Comparison of ENCODE assay signal across 12 cellular contexts in genomic region chr15:74655424-74655823, GRCh38. TPM values are rescaled to one million over a fixed set of nuclear protein-coding genes. Genes with fewer than 3 reads are reported as not detected.
A peak's percentile ranks its signal among the peaks of the same experiment; 100 is the strongest.
DNase-seq lines count a peak whose midpoint lies in the region; TF ChIP-seq lines count a peak whose summit lies in the region.
"Had no signal": no experiment of that assay in that cellular context is flagged by ENCODE, and none has a peak within 500 bp of the region (broad histone marks: within the 10 kb centered on the region; RNA-seq: fewer than 3 reads in every experiment).

No MANE protein-coding gene starts in this region.

- H3K27ac Mint-ChIP-seq in T-helper 1 cell treated with Interleukin-12 subunit alpha and Interleukin-12 subunit beta and Interleukin-4 antibody, amounts not matched to agents 30 μg/mL and 1 μg/mL, for 36 hours, result peak overlapping the region; percentile 9
- peak overlapping the region; percentile 99 for H3K27ac Mint-ChIP-seq in glutamatergic neuron (ENCODE audit: unreplicated experiment)

- POLR2A ChIA-PET in HEK293 (lab: Yijun Ruan, JAX), result no interaction called here

- H3K36me3 Mint-ChIP-seq in T-helper 1 cell treated with Interleukin-12 subunit alpha and Interleukin-12 subunit beta and Interleukin-4 antibody, amounts not matched to agents 30 μg/mL and 1 μg/mL, for 36 hours (ENCODE audit: low read depth), result peaks cover 8% of the 10 kb centered on the region
- no peaks in the 10 kb centered on the region for H3K36me3 Mint-ChIP-seq in glutamatergic neuron (ENCODE audit: unreplicated experiment)

- CTCF ChIA-PET in HEK293 (lab: Yijun Ruan, JAX), result interaction anchor here (1.3 to 16.2 kb wide), 3 partner anchors 21 to 246 kb away, joined by 4 to 200 read pairs (median 7); no protein-coding TSS in a partner anchor

- TF ChIP-seq CTCF in HEK293 (tag by site-specific recombination; IDR thresholded peaks at IDR 0.05) (no peak), glutamatergic neuron (IDR thresholded peaks at IDR 0.05; ENCODE audit: partially characterized antibody, unreplicated experiment) (no peak)

- no peak overlapping the region for H3K4me3 ChIP-seq in HEK293 (ENCODE audit: low read depth, low read length)
- H3K4me3 ChIP-seq: breast epithelium, uterus had no signal

- H3K9me3 ChIP-seq in HEK293 (ENCODE audit: control insufficient read depth, insufficient read depth, low read depth, low read length), result no peaks in the 10 kb centered on the region
- H3K9me3 ChIP-seq: breast epithelium, uterus had no signal

- H3K4me3 Mint-ChIP-seq in T-helper 1 cell treated with Interleukin-12 subunit alpha and Interleukin-12 subunit beta and Interleukin-4 antibody, amounts not matched to agents 30 μg/mL and 1 μg/mL, for 36 hours, result no peak overlapping the region
- H3K4me3 Mint-ChIP-seq in glutamatergic neuron (ENCODE audit: unreplicated experiment), result peak overlapping the region; percentile 52

- no peak overlapping the region for H3K27ac ChIP-seq in HEK293 (ENCODE audit: extremely low read depth, low read depth, low read length)
- H3K27ac ChIP-seq: breast epithelium, uterus had no signal

- peaks cover 16% of the 10 kb centered on the region for H3K4me1 ChIP-seq in HEK293 (ENCODE audit: control insufficient read depth, insufficient read depth, low read length)
- H3K4me1 ChIP-seq: breast epithelium, uterus had no signal

- no peaks in the 10 kb centered on the region for H3K9me3 Mint-ChIP-seq in T-helper 1 cell treated with Interleukin-12 subunit alpha and Interleukin-12 subunit beta and Interleukin-4 antibody, amounts not matched to agents 30 μg/mL and 1 μg/mL, for 36 hours
- H3K9me3 Mint-ChIP-seq in glutamatergic neuron (ENCODE audit: unreplicated experiment), result peaks cover 11% of the 10 kb centered on the region

- H3K27me3 Mint-ChIP-seq in T-helper 1 cell treated with Interleukin-12 subunit alpha and Interleukin-12 subunit beta and Interleukin-4 antibody, amounts not matched to agents 30 μg/mL and 1 μg/mL, for 36 hours (ENCODE audit: low read depth), result no peaks in the 10 kb centered on the region
- H3K27me3 Mint-ChIP-seq in glutamatergic neuron (ENCODE audit: unreplicated experiment), result peaks cover 11% of the 10 kb centered on the region

- peak; percentile 18 to 33 for DNase-seq in activated CD4-positive, alpha-beta T cell treated with anti-CD3 and anti-CD28 coated beads, Interleukin-2, amount 50 U/mL, for 48 hours
- DNase-seq in activated CD4-positive, alpha-beta T cell treated with anti-CD3 and anti-CD28 coated beads, Interleukin-2, amount 50 U/mL, for 4 hours, result no peak
- DNase-seq in glutamatergic neuron (no peak), NCI-H1694 treated with DMSO at 0.1 percent for 48 hours (lab: John Stamatoyannopoulos, UW) (no peak), NCI-H1930 (lab: John Stamatoyannopoulos, UW) (no peak), 8988T (no peak)
- DNase-seq: kidney, MM.1S, uterus had no signal

- peaks cover 4 to 32% of the 10 kb centered on the region in 2 experiments; a peak in 2 of 3 replicates for H3K36me3 ChIP-seq in HEK293 (ENCODE audit: control insufficient read depth in 2 of 2, insufficient read depth in 1 of 2, low read length in 2 of 2)
- H3K36me3 ChIP-seq: breast epithelium, uterus had no signal

- H3K4me1 Mint-ChIP-seq in T-helper 1 cell treated with Interleukin-12 subunit alpha and Interleukin-12 subunit beta and Interleukin-4 antibody, amounts not matched to agents 30 μg/mL and 1 μg/mL, for 36 hours (ENCODE audit: low read depth), result peaks cover 13% of the 10 kb centered on the region
- H3K4me1 Mint-ChIP-seq in glutamatergic neuron (ENCODE audit: low read depth, unreplicated experiment), result peaks cover 59% of the 10 kb centered on the region

TF ChIP-seq in HEK293, 187 proteins besides CTCF, POLR2A, EP300 and RAD21 (continues in another document):
- TF ChIP-seq ZNF501 (tag by site-specific recombination; IDR thresholded peaks at IDR 0.05), result no peak
- TF ChIP-seq PATZ1 (tag by site-specific recombination; IDR thresholded peaks at IDR 0.05), result peak; percentile 61
- TF ChIP-seq GLIS1 (tag by site-specific recombination; IDR thresholded peaks at IDR 0.05), result no peak
- peak; percentile 22; the same call in 1 of the 2 replicates for TF ChIP-seq TSHZ1 (tag by site-specific recombination; IDR thresholded peaks at IDR 0.05; ENCODE audit: borderline replicate concordance)
- no peak for TF ChIP-seq ZNF560 (tag by site-specific recombination; IDR thresholded peaks at IDR 0.05; ENCODE audit: borderline replicate concordance)
- TF ChIP-seq SP7 (tag by site-specific recombination; IDR thresholded peaks at IDR 0.05), result peak; percentile 45; the same call in 1 of the 2 replicates
- no peak for TF ChIP-seq ZNF433 (tag by site-specific recombination; IDR thresholded peaks at IDR 0.05; ENCODE audit: low read depth)
- TF ChIP-seq ZNF138 (tag by site-specific recombination; IDR thresholded peaks at IDR 0.05; ENCODE audit: borderline replicate concordance), result no peak
- TF ChIP-seq, protein P1, sequence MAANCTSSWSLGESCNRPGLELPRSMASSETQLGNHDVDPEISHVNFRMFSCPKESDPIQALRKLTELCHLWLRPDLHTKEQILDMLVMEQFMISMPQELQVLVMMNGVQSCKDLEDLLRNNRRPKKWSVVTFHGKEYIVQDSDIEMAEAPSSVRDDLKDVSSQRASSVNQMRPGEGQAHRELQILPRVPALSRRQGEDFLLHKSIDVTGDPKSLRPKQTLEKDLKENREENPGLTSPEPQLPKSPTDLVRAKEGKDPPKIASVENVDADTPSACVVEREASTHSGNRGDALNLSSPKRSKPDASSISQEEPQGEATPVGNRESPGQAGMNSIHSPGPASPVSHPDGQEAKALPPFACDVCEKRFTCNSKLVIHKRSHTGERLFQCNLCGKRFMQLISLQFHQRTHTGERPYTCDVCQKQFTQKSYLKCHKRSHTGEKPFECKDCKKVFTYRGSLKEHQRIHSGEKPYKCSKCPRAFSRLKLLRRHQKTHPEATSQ (tag by site-specific recombination; IDR thresholded peaks at IDR 0.05), result no peak
- TF ChIP-seq, protein P2, sequence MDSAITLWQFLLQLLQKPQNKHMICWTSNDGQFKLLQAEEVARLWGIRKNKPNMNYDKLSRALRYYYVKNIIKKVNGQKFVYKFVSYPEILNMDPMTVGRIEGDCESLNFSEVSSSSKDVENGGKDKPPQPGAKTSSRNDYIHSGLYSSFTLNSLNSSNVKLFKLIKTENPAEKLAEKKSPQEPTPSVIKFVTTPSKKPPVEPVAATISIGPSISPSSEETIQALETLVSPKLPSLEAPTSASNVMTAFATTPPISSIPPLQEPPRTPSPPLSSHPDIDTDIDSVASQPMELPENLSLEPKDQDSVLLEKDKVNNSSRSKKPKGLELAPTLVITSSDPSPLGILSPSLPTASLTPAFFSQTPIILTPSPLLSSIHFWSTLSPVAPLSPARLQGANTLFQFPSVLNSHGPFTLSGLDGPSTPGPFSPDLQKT (IDR thresholded peaks at IDR 0.05; ENCODE audit: borderline replicate concordance, low read depth, low read length), result no peak
- no peak for TF ChIP-seq ZNF561 (tag by site-specific recombination; IDR thresholded peaks at IDR 0.05; ENCODE audit: borderline replicate concordance)
- no peak for TF ChIP-seq ZNF510 (tag by site-specific recombination; IDR thresholded peaks at IDR 0.05; ENCODE audit: insufficient replicate concordance)

RNA-seq across cellular contexts. Expression of gene CLK3, which starts 39.8 kb away (rescaled TPM):
- total RNA-seq in glutamatergic neuron (ENCODE audit: unreplicated experiment), result 99.7 TPM

RNA-seq across cellular contexts. Expression of gene EDC3, which starts 40.4 kb away (rescaled TPM):
- total RNA-seq in glutamatergic neuron (ENCODE audit: unreplicated experiment), result 66.0 TPM

Comparison
In these comparisons a context has a peak if more than half of its experiments do, and no peak if none do; other contexts are left out.
1. DNase-seq: peak in activated CD4-positive, alpha-beta T cell treated with anti-CD3 and anti-CD28 coated beads, Interleukin-2, amount 50 U/mL, for 48 hours (2 of 2); none in activated CD4-positive, alpha-beta T cell treated with anti-CD3 and anti-CD28 coated beads, Interleukin-2, amount 50 U/mL, for 4 hours (0 of 2), glutamatergic neuron (single experiment), NCI-H1694 treated with DMSO at 0.1 percent for 48 hours (single experiment), NCI-H1930 (0 of 2) and 8988T (single experiment).